Comparison of ENCODE assay signal across 12 cellular contexts in genomic region chr3:181358555-181358954, GRCh38.
DNase-seq lines count a peak whose midpoint lies in the region; ATAC-seq and TF ChIP-seq lines count a peak whose summit lies in the region.
"Had no signal": no experiment of that assay in that cellular context is flagged by ENCODE, and none has a peak within 500 bp of the region (broad histone marks: within the 10 kb centered on the region; RNA-seq: fewer than 3 reads in every experiment).

No MANE protein-coding gene starts in this region.

- H3K27ac Mint-ChIP-seq in activated naive CD8-positive, alpha-beta T cell treated with anti-CD3 and anti-CD28 coated beads for 36 hours, result no peak overlapping the region
- H3K27ac Mint-ChIP-seq: activated naive CD4-positive, alpha-beta T cell treated with anti-CD3 and anti-CD28 coated beads for 36 hours; H9 had no signal

- no peak for DNase-seq in activated naive CD8-positive, alpha-beta T cell treated with anti-CD3 and anti-CD28 coated beads for 36 hours
- DNase-seq in UCSD-AML1 (lab: John Stamatoyannopoulos, UW; ENCODE audit: unreplicated experiment) (no peak), SJCRH30 (no peak), transverse colon (no peak)
- DNase-seq: activated naive CD4-positive, alpha-beta T cell treated with anti-CD3 and anti-CD28 coated beads for 36 hours; H9; tibial artery had no signal

- no peak overlapping the region for H3K9ac ChIP-seq in BLaER1

- TF ChIP-seq EP300 in transverse colon (IDR thresholded peaks at IDR 0.05; ENCODE audit: low read depth), result no peak

- H3K4me3 ChIP-seq in BLaER1 (no peak overlapping the region), SJCRH30 (no peak overlapping the region), transverse colon (no peak overlapping the region)
- H3K4me3 ChIP-seq: cardiac muscle cell, tibial artery had no signal

- H3K36me3 Mint-ChIP-seq in activated naive CD8-positive, alpha-beta T cell treated with anti-CD3 and anti-CD28 coated beads for 36 hours, result no peaks in the 10 kb centered on the region

- ATAC-seq in GM19023 (IDR thresholded peaks at IDR 0.05; ENCODE audit: unreplicated experiment), result peak; percentile 71
- peak; percentile 83 for ATAC-seq in HG02870 (IDR thresholded peaks at IDR 0.05; ENCODE audit: unreplicated experiment)
- peak; percentile 86 for ATAC-seq in HG03442 (IDR thresholded peaks at IDR 0.05; ENCODE audit: unreplicated experiment)

- H3K27me3 ChIP-seq in BLaER1 (no peaks in the 10 kb centered on the region), SJCRH30 (no peaks in the 10 kb centered on the region), transverse colon (no peaks in the 10 kb centered on the region)
- H3K27me3 ChIP-seq: cardiac muscle cell, tibial artery had no signal

- peaks cover 3% of the 10 kb centered on the region; the same call in 1 of the 2 replicates for H3K9me3 ChIP-seq in BLaER1
- no peaks in the 10 kb centered on the region for H3K9me3 ChIP-seq in SJCRH30 (replicated peaks)
- H3K9me3 ChIP-seq in transverse colon, result no peaks in the 10 kb centered on the region
- H3K9me3 ChIP-seq: tibial artery had no signal

- peak overlapping the region; percentile 60 for H3K4me2 ChIP-seq in BLaER1

- TF ChIP-seq POLR2A in transverse colon (IDR thresholded peaks at IDR 0.05), result no peak

- H3K4me1 ChIP-seq in BLaER1 (peaks cover 19% of the 10 kb centered on the region), SJCRH30 (no peaks in the 10 kb centered on the region), transverse colon (no peaks in the 10 kb centered on the region)
- H3K4me1 ChIP-seq: tibial artery had no signal

- intact Hi-C loops in transverse colon (cut with DNase I; ENCODE audit: low total_unique reads), result no loop called here

- 57 to 90% methylated on average over 3 of the region's 3 CpGs for WGBS in transverse colon (ENCODE audit: low coverage in 1 of 2), 2 donors

- H3K27me3 Mint-ChIP-seq in activated naive CD8-positive, alpha-beta T cell treated with anti-CD3 and anti-CD28 coated beads for 36 hours, result no peaks in the 10 kb centered on the region

- no peaks in the 10 kb centered on the region for H3K36me3 ChIP-seq in BLaER1
- H3K36me3 ChIP-seq in SJCRH30, result no peaks in the 10 kb centered on the region
- no peaks in the 10 kb centered on the region for H3K36me3 ChIP-seq in transverse colon
- H3K36me3 ChIP-seq: cardiac muscle cell, tibial artery had no signal

- in situ Hi-C loops in transverse colon (cut with MboI; ENCODE audit: low pct_ligation_motif_present in 1 of 4, low pct_unique_long_range_greater_than_20kb in 1 of 4, low sequenced_read_pairs in 3 of 4), result no loop called here

- no peak for TF ChIP-seq CTCF in transverse colon (IDR thresholded peaks at IDR 0.05)

- H4K20me1 ChIP-seq in BLaER1, result no peaks in the 10 kb centered on the region

- H3K27ac ChIP-seq in BLaER1 (no peak overlapping the region), SJCRH30 (no peak overlapping the region), transverse colon (no peak overlapping the region)
- H3K27ac ChIP-seq: cardiac muscle cell, tibial artery had no signal

- no peak overlapping the region for H3K4me3 Mint-ChIP-seq in activated naive CD8-positive, alpha-beta T cell treated with anti-CD3 and anti-CD28 coated beads for 36 hours
- H3K4me3 Mint-ChIP-seq: activated naive CD4-positive, alpha-beta T cell treated with anti-CD3 and anti-CD28 coated beads for 36 hours; H9 had no signal

- no peaks in the 10 kb centered on the region for H3K4me1 Mint-ChIP-seq in activated naive CD8-positive, alpha-beta T cell treated with anti-CD3 and anti-CD28 coated beads for 36 hours

- no peaks in the 10 kb centered on the region for H3K9me3 Mint-ChIP-seq in activated naive CD8-positive, alpha-beta T cell treated with anti-CD3 and anti-CD28 coated beads for 36 hours
- H3K9me3 Mint-ChIP-seq: H9 had no signal
